In the genomic region with DNA sequence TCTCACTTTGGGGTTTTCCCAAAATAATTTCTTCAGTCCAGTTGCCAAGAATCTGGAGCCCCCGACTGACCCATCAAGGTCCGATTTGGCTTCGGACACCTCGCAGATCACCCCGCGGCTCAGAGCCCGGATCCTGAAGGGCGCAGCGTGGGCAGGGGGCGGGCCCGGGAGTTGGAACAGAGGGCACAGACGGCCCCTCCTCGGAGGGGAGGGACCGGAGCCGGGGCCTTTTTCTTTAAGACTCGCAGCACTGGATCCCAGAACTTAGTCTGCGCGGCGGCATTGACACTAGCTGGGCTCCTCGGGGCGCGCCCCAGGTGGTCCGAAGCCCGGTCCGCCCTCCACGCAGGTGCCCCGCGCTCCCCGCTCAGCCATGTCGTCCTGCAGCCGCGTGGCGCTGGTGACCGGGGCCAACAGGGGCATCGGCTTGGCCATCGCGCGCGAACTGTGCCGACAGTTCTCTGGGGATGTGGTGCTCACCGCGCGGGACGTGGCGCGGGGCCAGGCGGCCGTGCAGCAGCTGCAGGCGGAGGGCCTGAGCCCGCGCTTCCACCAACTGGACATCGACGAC, we compare ENCODE assay signal across 8 cellular contexts. TPM values are rescaled to one million over a fixed set of nuclear protein-coding genes. Genes with fewer than 3 reads are reported as not detected.
A peak's percentile ranks its signal among the peaks of the same experiment; 100 is the strongest.
DNase-seq lines count a peak whose midpoint lies in the region; ATAC-seq and TF ChIP-seq lines count a peak whose summit lies in the region.

A gene (plus strand): TSS at position 260 of the 571 bp plus-strand sequence. CDS start 114 bp downstream, at position 374.

- POLR2A ChIA-PET in WTC11 (lab: Charles Lee), result no interaction called here

- no peaks in the 10 kb centered on the region for H3K36me3 Mint-ChIP-seq in WTC11

- CTCF ChIA-PET in WTC11 (lab: Charles Lee), result interaction anchor here (3.9 kb wide), 1 partner anchor 9 kb away, joined by 19 read pairs; no protein-coding TSS in a partner anchor

- H3K4me3 Mint-ChIP-seq in WTC11, result peak within 1 kb of the TSS; percentile 81

- H3K27me3 Mint-ChIP-seq in WTC11 (ENCODE audit: low read depth), result peaks cover 46% of the 10 kb centered on the region

- DNase-seq in AG20443 (ENCODE audit: low spot score), result peak; percentile 81
- DNase-seq in WTC11 (ENCODE audit: low spot score), result peak; percentile 30
- peak; percentile 83 for DNase-seq in choroid plexus epithelial cell (ENCODE audit: low read depth)
- peak; percentile 50 for DNase-seq in left lobe of liver (ENCODE audit: low spot score)
- DNase-seq in stimulated activated CD4-positive, alpha-beta T cell treated with anti-CD3 and anti-CD28 coated beads, Interleukin-2, amount 100 ng/mL, for 4 hours (ENCODE audit: low read depth), result peak; percentile 28

- H3K4me1 Mint-ChIP-seq in WTC11, result peaks cover 37% of the 10 kb centered on the region

- H3K27ac Mint-ChIP-seq in WTC11, result no peak within 1 kb of the TSS; the same call in 1 of the 2 replicates

- H3K4me3 ChIP-seq in choroid plexus epithelial cell (ENCODE audit: low read depth, low read length), result peak within 1 kb of the TSS; percentile 71

- TF ChIP-seq CTCF in WTC11 (IDR thresholded peaks at IDR 0.05), result no peak
- TF ChIP-seq CTCF in choroid plexus epithelial cell (conservative IDR thresholded peaks at IDR 0.05; ENCODE audit: low read depth, low read length), result no peak

- no peaks in the 10 kb centered on the region for H3K9me3 Mint-ChIP-seq in WTC11

- ATAC-seq in HG02884 (IDR thresholded peaks at IDR 0.05; ENCODE audit: unreplicated experiment) (peak; percentile 15), WTC11 (peak; percentile 4; the same call in 1 of the 2 replicates), left lobe of liver (peak; percentile 52), GM21447 (IDR thresholded peaks at IDR 0.05; ENCODE audit: unreplicated experiment) (no peak), GM18858 (IDR thresholded peaks at IDR 0.05; ENCODE audit: unreplicated experiment) (no peak)

TF ChIP-seq in WTC11, 78 proteins besides CTCF, POLR2A, EP300 and RAD21 (continues in another document):
- peak; percentile 53 for TF ChIP-seq ZNF423 (CRISPR knock-in tag; IDR thresholded peaks at IDR 0.05)
- TF ChIP-seq, protein P1, sequence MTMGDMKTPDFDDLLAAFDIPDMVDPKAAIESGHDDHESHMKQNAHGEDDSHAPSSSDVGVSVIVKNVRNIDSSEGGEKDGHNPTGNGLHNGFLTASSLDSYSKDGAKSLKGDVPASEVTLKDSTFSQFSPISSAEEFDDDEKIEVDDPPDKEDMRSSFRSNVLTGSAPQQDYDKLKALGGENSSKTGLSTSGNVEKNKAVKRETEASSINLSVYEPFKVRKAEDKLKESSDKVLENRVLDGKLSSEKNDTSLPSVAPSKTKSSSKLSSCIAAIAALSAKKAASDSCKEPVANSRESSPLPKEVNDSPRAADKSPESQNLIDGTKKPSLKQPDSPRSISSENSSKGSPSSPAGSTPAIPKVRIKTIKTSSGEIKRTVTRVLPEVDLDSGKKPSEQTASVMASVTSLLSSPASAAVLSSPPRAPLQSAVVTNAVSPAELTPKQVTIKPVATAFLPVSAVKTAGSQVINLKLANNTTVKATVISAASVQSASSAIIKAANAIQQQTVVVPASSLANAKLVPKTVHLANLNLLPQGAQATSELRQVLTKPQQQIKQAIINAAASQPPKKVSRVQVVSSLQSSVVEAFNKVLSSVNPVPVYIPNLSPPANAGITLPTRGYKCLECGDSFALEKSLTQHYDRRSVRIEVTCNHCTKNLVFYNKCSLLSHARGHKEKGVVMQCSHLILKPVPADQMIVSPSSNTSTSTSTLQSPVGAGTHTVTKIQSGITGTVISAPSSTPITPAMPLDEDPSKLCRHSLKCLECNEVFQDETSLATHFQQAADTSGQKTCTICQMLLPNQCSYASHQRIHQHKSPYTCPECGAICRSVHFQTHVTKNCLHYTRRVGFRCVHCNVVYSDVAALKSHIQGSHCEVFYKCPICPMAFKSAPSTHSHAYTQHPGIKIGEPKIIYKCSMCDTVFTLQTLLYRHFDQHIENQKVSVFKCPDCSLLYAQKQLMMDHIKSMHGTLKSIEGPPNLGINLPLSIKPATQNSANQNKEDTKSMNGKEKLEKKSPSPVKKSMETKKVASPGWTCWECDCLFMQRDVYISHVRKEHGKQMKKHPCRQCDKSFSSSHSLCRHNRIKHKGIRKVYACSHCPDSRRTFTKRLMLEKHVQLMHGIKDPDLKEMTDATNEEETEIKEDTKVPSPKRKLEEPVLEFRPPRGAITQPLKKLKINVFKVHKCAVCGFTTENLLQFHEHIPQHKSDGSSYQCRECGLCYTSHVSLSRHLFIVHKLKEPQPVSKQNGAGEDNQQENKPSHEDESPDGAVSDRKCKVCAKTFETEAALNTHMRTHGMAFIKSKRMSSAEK (CRISPR knock-in tag; IDR thresholded peaks at IDR 0.05; ENCODE audit: borderline replicate concordance), result no peak
- 0 out of 2 replicates have a peak, but pooled peaks have one; percentile 27 for TF ChIP-seq ESRRA (CRISPR knock-in tag; IDR thresholded peaks at IDR 0.05; ENCODE audit: borderline replicate concordance)
- TF ChIP-seq, protein P2, sequence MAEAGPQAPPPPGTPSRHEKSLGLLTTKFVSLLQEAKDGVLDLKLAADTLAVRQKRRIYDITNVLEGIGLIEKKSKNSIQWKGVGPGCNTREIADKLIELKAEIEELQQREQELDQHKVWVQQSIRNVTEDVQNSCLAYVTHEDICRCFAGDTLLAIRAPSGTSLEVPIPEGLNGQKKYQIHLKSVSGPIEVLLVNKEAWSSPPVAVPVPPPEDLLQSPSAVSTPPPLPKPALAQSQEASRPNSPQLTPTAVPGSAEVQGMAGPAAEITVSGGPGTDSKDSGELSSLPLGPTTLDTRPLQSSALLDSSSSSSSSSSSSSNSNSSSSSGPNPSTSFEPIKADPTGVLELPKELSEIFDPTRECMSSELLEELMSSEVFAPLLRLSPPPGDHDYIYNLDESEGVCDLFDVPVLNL (CRISPR knock-in tag; IDR thresholded peaks at IDR 0.05; ENCODE audit: borderline replicate concordance, low read depth), result 0 out of 2 replicates have a peak, but pooled peaks have one; percentile 52
- TF ChIP-seq, protein P3, sequence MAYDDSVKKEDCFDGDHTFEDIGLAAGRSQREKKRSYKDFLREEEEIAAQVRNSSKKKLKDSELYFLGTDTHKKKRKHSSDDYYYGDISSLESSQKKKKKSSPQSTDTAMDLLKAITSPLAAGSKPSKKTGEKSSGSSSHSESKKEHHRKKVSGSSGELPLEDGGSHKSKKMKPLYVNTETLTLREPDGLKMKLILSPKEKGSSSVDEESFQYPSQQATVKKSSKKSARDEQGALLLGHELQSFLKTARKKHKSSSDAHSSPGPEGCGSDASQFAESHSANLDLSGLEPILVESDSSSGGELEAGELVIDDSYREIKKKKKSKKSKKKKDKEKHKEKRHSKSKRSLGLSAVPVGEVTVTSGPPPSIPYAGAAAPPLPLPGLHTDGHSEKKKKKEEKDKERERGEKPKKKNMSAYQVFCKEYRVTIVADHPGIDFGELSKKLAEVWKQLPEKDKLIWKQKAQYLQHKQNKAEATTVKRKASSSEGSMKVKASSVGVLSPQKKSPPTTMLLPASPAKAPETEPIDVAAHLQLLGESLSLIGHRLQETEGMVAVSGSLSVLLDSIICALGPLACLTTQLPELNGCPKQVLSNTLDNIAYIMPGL (CRISPR knock-in tag; IDR thresholded peaks at IDR 0.05), result no peak
- 0 out of 2 replicates have a peak, but pooled peaks have one; percentile 48 for TF ChIP-seq FOXK1 (CRISPR knock-in tag; IDR thresholded peaks at IDR 0.05)
- TF ChIP-seq, protein P4, sequence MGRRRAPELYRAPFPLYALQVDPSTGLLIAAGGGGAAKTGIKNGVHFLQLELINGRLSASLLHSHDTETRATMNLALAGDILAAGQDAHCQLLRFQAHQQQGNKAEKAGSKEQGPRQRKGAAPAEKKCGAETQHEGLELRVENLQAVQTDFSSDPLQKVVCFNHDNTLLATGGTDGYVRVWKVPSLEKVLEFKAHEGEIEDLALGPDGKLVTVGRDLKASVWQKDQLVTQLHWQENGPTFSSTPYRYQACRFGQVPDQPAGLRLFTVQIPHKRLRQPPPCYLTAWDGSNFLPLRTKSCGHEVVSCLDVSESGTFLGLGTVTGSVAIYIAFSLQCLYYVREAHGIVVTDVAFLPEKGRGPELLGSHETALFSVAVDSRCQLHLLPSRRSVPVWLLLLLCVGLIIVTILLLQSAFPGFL (CRISPR knock-in tag; IDR thresholded peaks at IDR 0.05; ENCODE audit: borderline replicate concordance), result no peak
- TF ChIP-seq, protein P5, sequence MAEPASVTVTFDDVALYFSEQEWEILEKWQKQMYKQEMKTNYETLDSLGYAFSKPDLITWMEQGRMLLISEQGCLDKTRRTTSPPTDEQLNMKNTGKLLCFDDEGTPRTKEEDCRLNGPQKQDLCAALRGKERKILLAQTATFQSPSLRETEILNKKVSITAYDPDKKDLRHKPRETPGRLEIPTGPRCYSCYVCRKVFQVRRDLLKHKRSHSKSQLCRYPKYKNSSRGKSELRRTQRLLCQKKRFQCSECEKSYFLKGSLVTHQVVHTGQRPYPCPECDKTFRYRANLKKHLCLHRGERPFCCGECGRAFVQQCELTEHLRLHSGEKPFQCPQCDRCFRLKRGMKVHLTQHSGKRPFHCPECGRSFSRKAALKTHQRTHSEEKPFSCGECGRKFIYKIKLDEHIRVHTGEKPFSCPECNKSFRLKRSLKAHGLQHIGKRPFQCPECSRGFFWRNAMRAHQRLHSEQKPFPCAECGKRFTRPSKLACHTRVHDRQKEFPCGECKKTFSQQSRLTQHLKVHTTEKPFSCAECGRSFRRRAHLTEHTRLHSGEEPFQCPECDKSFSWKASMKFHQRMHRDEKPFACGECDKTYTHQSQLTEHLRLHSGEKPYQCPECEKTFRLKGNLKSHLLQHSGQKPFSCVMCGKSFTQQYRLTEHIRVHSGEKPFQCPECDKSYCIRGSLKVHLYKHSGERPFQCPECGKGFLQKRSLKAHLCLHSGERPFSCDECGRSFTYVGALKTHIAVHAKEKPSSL (CRISPR knock-in tag; conservative IDR thresholded peaks at IDR 0.05), result no peak
- TF ChIP-seq, protein P6, sequence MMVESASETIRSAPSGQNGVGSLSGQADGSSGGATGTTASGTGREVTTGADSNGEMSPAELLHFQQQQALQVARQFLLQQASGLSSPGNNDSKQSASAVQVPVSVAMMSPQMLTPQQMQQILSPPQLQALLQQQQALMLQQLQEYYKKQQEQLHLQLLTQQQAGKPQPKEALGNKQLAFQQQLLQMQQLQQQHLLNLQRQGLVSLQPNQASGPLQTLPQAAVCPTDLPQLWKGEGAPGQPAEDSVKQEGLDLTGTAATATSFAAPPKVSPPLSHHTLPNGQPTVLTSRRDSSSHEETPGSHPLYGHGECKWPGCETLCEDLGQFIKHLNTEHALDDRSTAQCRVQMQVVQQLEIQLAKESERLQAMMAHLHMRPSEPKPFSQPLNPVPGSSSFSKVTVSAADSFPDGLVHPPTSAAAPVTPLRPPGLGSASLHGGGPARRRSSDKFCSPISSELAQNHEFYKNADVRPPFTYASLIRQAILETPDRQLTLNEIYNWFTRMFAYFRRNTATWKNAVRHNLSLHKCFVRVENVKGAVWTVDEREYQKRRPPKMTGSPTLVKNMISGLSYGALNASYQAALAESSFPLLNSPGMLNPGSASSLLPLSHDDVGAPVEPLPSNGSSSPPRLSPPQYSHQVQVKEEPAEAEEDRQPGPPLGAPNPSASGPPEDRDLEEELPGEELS (CRISPR knock-in tag; IDR thresholded peaks at IDR 0.05), result no peak; the same call in 1 of the 2 replicates
- TF ChIP-seq ZNF671 (CRISPR knock-in tag; IDR thresholded peaks at IDR 0.05), result no peak
- TF ChIP-seq NR2C2 (CRISPR knock-in tag; IDR thresholded peaks at IDR 0.05), result no peak

RNA-seq across cellular contexts. Expression of the gene that starts here (rescaled TPM):
- total RNA-seq in WTC11 (2021) (4.2 to 12.9 TPM (median 5.2 TPM) in 3 replicates), left lobe of liver (not detected)

Comparison
In these comparisons a context has a peak if more than half of its experiments do, and no peak if none do; other contexts are left out.
1. Peak in DNase-seq and ATAC-seq in left lobe of liver; RNA of the gene not detected or under 1 TPM.
2. DNase-seq: peak in every context shown above with its lines; median percentile 83 in choroid plexus epithelial cell; 81 in AG20443; 50 in left lobe of liver; 30 in WTC11; 28 in stimulated activated CD4-positive, alpha-beta T cell treated with anti-CD3 and anti-CD28 coated beads, Interleukin-2, amount 100 ng/mL, for 4 hours.
3. ATAC-seq: peak in HG02884 (single experiment) and WTC11 (single experiment); none in GM21447 (single experiment) and GM18858 (single experiment).